8 cellular contexts compared by ENCODE assay signal in genomic region chr6:137076277-137077068, GRCh38. TPM values are rescaled to one million over a fixed set of nuclear protein-coding genes. Genes with fewer than 3 reads are reported as not detected.
A peak's percentile ranks its signal among the peaks of the same experiment; 100 is the strongest.
DNase-seq lines count a peak whose midpoint lies in the region; ATAC-seq and TF ChIP-seq lines count a peak whose summit lies in the region.

No MANE protein-coding gene starts in this region.

- H2AFZ ChIP-seq in MM.1S (ENCODE audit: low read length): no peak overlapping the region

- intact Hi-C loops in Right ventricle myocardium inferior (cut with DNase I): loop anchor here (1.0 kb wide), 1 partner anchor 565 kb away; no protein-coding TSS in a partner anchor
- intact Hi-C loops in posterior vena cava (cut with DNase I): no loop called here

- H3K27me3 ChIP-seq in MM.1S (replicated peaks; ENCODE audit: insufficient read depth, low read length): no peaks in the 10 kb centered on the region

- TF ChIP-seq CTCF in GM12864 (IDR thresholded peaks at IDR 0.05; ENCODE audit: low read depth, low read length, missing control alignments): peak; percentile 92
- TF ChIP-seq CTCF in MM.1S (IDR thresholded peaks at IDR 0.05; ENCODE audit: low read length): peak; percentile 88

- no peak overlapping the region for H3K4me2 ChIP-seq in MM.1S (ENCODE audit: low read depth, low read length)

- H3K9ac ChIP-seq in MM.1S (ENCODE audit: low read length): no peak overlapping the region

- H3K27ac ChIP-seq in MM.1S (ENCODE audit: low read length): no peak overlapping the region

- H3K9me2 ChIP-seq in MM.1S (replicated peaks; ENCODE audit: insufficient read depth, low read length): no peaks in the 10 kb centered on the region

- DNase-seq in GM12864 (ENCODE audit: low read depth) (peak; percentile 59), HEK293T (ENCODE audit: extremely low spot score) (peak; percentile 79), MM.1S (peak; percentile 74), RPMI8226 (peak; percentile 75), Right ventricle myocardium inferior (ENCODE audit: missing footprints) (peak; percentile 81), posterior vena cava (ENCODE audit: low spot score) (peak; percentile 86), middle frontal gyrus (ENCODE audit: extremely low spot score, low spot score) (no peak)
- peak; percentile 14 for DNase-seq in activated gamma-delta T cell treated with anti-CD3 and anti-CD28 coated beads, Interleukin-2, amount 50 U/mL, for 16 hours (ENCODE audit: low read depth)

- POLR2A ChIA-PET in HEK293T (lab: Yijun Ruan, JAX): no interaction called here

- no peaks in the 10 kb centered on the region for H3K4me1 ChIP-seq in MM.1S (ENCODE audit: low read length)

- CTCF ChIA-PET in HEK293T (lab: Yijun Ruan, JAX): interaction anchor here (0.6 to 1.8 kb wide), 4 partner anchors 9 to 562 kb away, joined by 3 to 6 read pairs (median 3); no protein-coding TSS in a partner anchor

- H3K79me2 ChIP-seq in MM.1S (ENCODE audit: low read length): no peaks in the 10 kb centered on the region

- no peaks in the 10 kb centered on the region for H4K20me1 ChIP-seq in MM.1S (ENCODE audit: insufficient read depth, low read length)

- no peaks in the 10 kb centered on the region for H3F3A ChIP-seq in MM.1S (ENCODE audit: insufficient read depth, low read length)

- no peak overlapping the region for H3K4me3 ChIP-seq in GM12864 (ENCODE audit: low read depth, low read length)
- no peak overlapping the region for H3K4me3 ChIP-seq in MM.1S (ENCODE audit: low read length)

- no peaks in the 10 kb centered on the region for H3K36me3 ChIP-seq in MM.1S (replicated peaks; ENCODE audit: insufficient read depth, low read length)

- peak; percentile 98 for ATAC-seq in Right ventricle myocardium inferior

- H3K9me3 ChIP-seq in MM.1S (replicated peaks; ENCODE audit: insufficient read depth, low read length): no peaks in the 10 kb centered on the region

TF ChIP-seq in HEK293T, 16 proteins besides CTCF, POLR2A, EP300 and RAD21:
- TF ChIP-seq SUZ12 (IDR thresholded peaks at IDR 0.05): no peak
- peak; percentile 66 for TF ChIP-seq PKNOX1 (IDR thresholded peaks at IDR 0.05)
- TF ChIP-seq FOXK2 (IDR thresholded peaks at IDR 0.05): no peak

RNA-seq across cellular contexts. Expression of gene IL20RA, which starts 31.7 kb away (rescaled TPM):
- total RNA-seq in Right ventricle myocardium inferior: 6.7 TPM
- under 1 TPM; 0.19 to 0.60 TPM for total RNA-seq in posterior vena cava
